8 cellular contexts compared by ENCODE assay signal in the genomic region with DNA sequence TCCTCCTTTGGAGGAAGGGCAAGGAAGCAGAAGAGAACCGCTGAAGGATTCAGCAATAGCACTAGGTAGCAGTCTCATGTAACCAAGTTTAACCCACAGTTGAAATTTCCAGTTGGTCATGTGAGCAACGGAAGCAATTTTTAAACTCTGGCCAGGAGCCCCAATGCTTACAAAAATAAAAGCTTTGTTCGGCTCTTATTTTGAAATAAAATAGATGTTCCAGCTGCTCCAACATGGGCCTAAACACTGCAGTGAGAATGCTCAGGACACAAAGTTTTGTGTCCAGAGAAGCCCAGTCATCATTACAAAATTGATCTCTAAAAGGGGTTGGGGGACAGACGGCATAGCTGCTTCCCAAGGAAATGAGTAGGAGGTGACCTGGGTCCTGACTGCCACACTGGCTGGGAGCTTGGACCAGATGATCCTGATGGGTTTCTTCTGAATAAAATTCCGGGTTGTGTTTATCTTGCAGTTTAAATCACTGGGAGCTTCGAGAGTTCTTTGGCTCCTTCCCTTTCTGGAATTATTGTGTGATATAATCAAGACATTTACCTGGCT. TPM values are rescaled to one million over a fixed set of nuclear protein-coding genes. Genes with fewer than 3 reads are reported as not detected.
DNase-seq lines count a peak whose midpoint lies in the region; ATAC-seq and TF ChIP-seq lines count a peak whose summit lies in the region.

No MANE protein-coding gene starts in this region.

- DNase-seq in EL (peak; percentile 18), left colon (no peak), thyroid gland (no peak), RKO (ENCODE audit: low spot score) (no peak), NCI-H128 (lab: John Stamatoyannopoulos, UW; ENCODE audit: unreplicated experiment) (no peak)
- DNase-seq in activated naive CD8-positive, alpha-beta T cell treated with anti-CD3 and anti-CD28 coated beads for 36 hours, result no peak

- H3K9me3 ChIP-seq in thyroid gland, result no peaks in the 10 kb centered on the region

- peaks cover 2% of the 10 kb centered on the region for H3K9me3 Mint-ChIP-seq in activated naive CD8-positive, alpha-beta T cell treated with anti-CD3 and anti-CD28 coated beads for 36 hours

- H3K4me1 ChIP-seq in thyroid gland, result no peaks in the 10 kb centered on the region

- H3K4me3 Mint-ChIP-seq in activated naive CD8-positive, alpha-beta T cell treated with anti-CD3 and anti-CD28 coated beads for 36 hours, result peak overlapping the region; percentile 88

- H3K27ac Mint-ChIP-seq in activated naive CD8-positive, alpha-beta T cell treated with anti-CD3 and anti-CD28 coated beads for 36 hours, result peak overlapping the region; percentile 97

- WGBS in thyroid gland, 2 donors, result 28 to 40% methylated on average over 6 of the region's 6 CpGs

- intact Hi-C loops in left colon (cut with DNase I, micrococcal nuclease), result loop anchor here in 1 of 2 donors (5.0 kb wide), 1 partner anchor 160 kb away; a partner anchor contains a TSS
- intact Hi-C loops in thyroid gland (cut with DNase I), result no loop called here

- no peaks in the 10 kb centered on the region for H3K27me3 ChIP-seq in thyroid gland

- H3K27me3 Mint-ChIP-seq in activated naive CD8-positive, alpha-beta T cell treated with anti-CD3 and anti-CD28 coated beads for 36 hours, result no peaks in the 10 kb centered on the region

- TF ChIP-seq CTCF in thyroid gland (IDR thresholded peaks at IDR 0.05), result no peak

- peaks cover 52% of the 10 kb centered on the region for H3K4me1 Mint-ChIP-seq in activated naive CD8-positive, alpha-beta T cell treated with anti-CD3 and anti-CD28 coated beads for 36 hours

- peaks cover 27% of the 10 kb centered on the region for H3K36me3 Mint-ChIP-seq in activated naive CD8-positive, alpha-beta T cell treated with anti-CD3 and anti-CD28 coated beads for 36 hours

- H3K27ac ChIP-seq in thyroid gland, result peak overlapping the region; percentile 78 to 96 (median 90)

- no peak for TF ChIP-seq POLR2A in thyroid gland (IDR thresholded peaks at IDR 0.05)

- ATAC-seq in HG03066 (IDR thresholded peaks at IDR 0.05; ENCODE audit: low read depth, unreplicated experiment) (peak; percentile 14), left colon (peak; percentile 18), GM19463 (IDR thresholded peaks at IDR 0.05; ENCODE audit: unreplicated experiment) (no peak)

- H3K4me3 ChIP-seq in thyroid gland (replicated peaks in 1 of 3), result peak overlapping the region in 1 of 3 donors; percentile 20

- no peaks in the 10 kb centered on the region for H3K36me3 ChIP-seq in thyroid gland

RNA-seq across cellular contexts. Expression of a gene that starts 0.5 kb away (rescaled TPM):
- 10 to 100 TPM; 12.7 to 12.8 TPM for total RNA-seq in activated naive CD8-positive, alpha-beta T cell treated with anti-CD3 and anti-CD28 coated beads for 36 hours
- total RNA-seq in left colon (10 to 100 TPM in 1 of 2 donors, 1 to 10 TPM in 1; 7.4 to 18.3 TPM), thyroid gland (10 to 100 TPM; 12.8 to 33.1 (median 14.3) TPM)

RNA-seq across cellular contexts. Expression of a gene that starts 23.1 kb away (rescaled TPM):
- total RNA-seq in activated naive CD8-positive, alpha-beta T cell treated with anti-CD3 and anti-CD28 coated beads for 36 hours, result 10 to 100 TPM; 51.7 to 54.4 TPM
- total RNA-seq in left colon (10 to 100 TPM; 32.8 to 44.6 TPM), thyroid gland (10 to 100 TPM; 40.3 to 54.4 (median 46.8) TPM)
